ENCODE assay signal across 1 cellular context in genomic region chr14:74620923-74621322, GRCh38.
TF ChIP-seq lines count a peak whose summit lies in the region.

No MANE protein-coding gene starts in this region.

TF ChIP-seq in H1, 55 proteins besides CTCF, POLR2A, EP300 and RAD21 (continued from another document):
- TF ChIP-seq HDAC2 (IDR thresholded peaks at IDR 0.05; ENCODE audit: borderline replicate concordance in 1 of 2, low read depth in 2 of 2, low read length in 2 of 2) (no peak), PHF8 (conservative IDR thresholded peaks at IDR 0.05; ENCODE audit: low read depth, low read length) (no peak), GABPA (IDR thresholded peaks at IDR 0.05; ENCODE audit: borderline replicate concordance, insufficient read depth, low read length) (no peak), SP4 (IDR thresholded peaks at IDR 0.05; ENCODE audit: low read length) (no peak)
TF ChIP-seq in H1: peak in this region for 0.
